In genomic region chr22:47133263-47133662, GRCh38 we compare ENCODE assay signal across 24 cellular contexts.
"Had no signal": no experiment of that assay in that cellular context is flagged by ENCODE, and none has a peak within 500 bp of the region (broad histone marks: within the 10 kb centered on the region; RNA-seq: fewer than 3 reads in every experiment).

No MANE protein-coding gene starts in this region.

- H3K4me3 ChIP-seq: left lung, lower lobe of right lung, neural progenitor cell, right lobe of liver, testis, transverse colon had no signal

- H3K27me3 Mint-ChIP-seq: activated CD4-positive, alpha-beta memory T cell treated with anti-CD3 and anti-CD28 coated beads, Interleukin-2, amount 10 ng/mL, durations not matched to agents 7 days and 5 days; activated CD4-positive, alpha-beta T cell treated with anti-CD3 and anti-CD28 coated beads, Interleukin-2, amount 10 ng/mL, durations not matched to agents 7 days and 5 days; activated T-cell treated with anti-CD3 and anti-CD28 coated beads, Interleukin-2, amount 50 U/mL, for 24 hours; activated T-helper 17 cell treated with anti-CD3 and anti-CD28 coated beads, Interleukin-2, amount 50 U/mL, for 72 hours; effector memory CD8-positive, alpha-beta T cell; T-helper 17 cell had no signal

- H3K4me2 ChIP-seq: neural progenitor cell had no signal

- DNase-seq: activated CD4-positive, alpha-beta memory T cell treated with anti-CD3 and anti-CD28 coated beads, Interleukin-2, amount 10 ng/mL, durations not matched to agents 7 days and 5 days; activated CD4-positive, alpha-beta T cell treated with anti-CD3 and anti-CD28 coated beads for 1 hour; activated CD4-positive, alpha-beta T cell treated with anti-CD3 and anti-CD28 coated beads, Interleukin-2, amount 10 ng/mL, durations not matched to agents 7 days and 5 days; activated CD8-positive, alpha-beta memory T cell treated with anti-CD3 and anti-CD28 coated beads, Interleukin-2, amount 50 U/mL, for 48 hours; activated gamma-delta T cell treated with Interleukin-2 at 50 U/mL for 16 hours; activated naive CD4-positive, alpha-beta T cell treated with anti-CD3 and anti-CD28 coated beads, Interleukin-2, amount 50 U/mL, for 16 hours; activated T-cell treated with anti-CD3 and anti-CD28 coated beads, Interleukin-2, amount 50 U/mL, for 24 hours; amygdala; caudate nucleus; cortex of kidney; effector memory CD8-positive, alpha-beta T cell; lower lobe of right lung; mesenchymal stem cell; natural killer cell; right lobe of liver; stimulated activated CD4-positive, alpha-beta T cell treated with anti-CD3 and anti-CD28 coated beads, Interleukin-2, amount 100 ng/mL, for 48 hours; stimulated activated naive CD8-positive, alpha-beta T cell treated with anti-CD3 and anti-CD28 coated beads, Interleukin-15, Interleukin-2, amounts not matched to agents 100 U/mL and 50 U/mL, for 24 hours; T-helper 17 cell; T1000; testis; transverse colon had no signal

- H3K27ac Mint-ChIP-seq: activated CD4-positive, alpha-beta memory T cell treated with anti-CD3 and anti-CD28 coated beads, Interleukin-2, amount 10 ng/mL, durations not matched to agents 7 days and 5 days; activated CD4-positive, alpha-beta T cell treated with anti-CD3 and anti-CD28 coated beads, Interleukin-2, amount 10 ng/mL, durations not matched to agents 7 days and 5 days; activated T-cell treated with anti-CD3 and anti-CD28 coated beads, Interleukin-2, amount 50 U/mL, for 24 hours; activated T-helper 17 cell treated with anti-CD3 and anti-CD28 coated beads, Interleukin-2, amount 50 U/mL, for 72 hours; natural killer cell; neural progenitor cell had no signal

- H3K36me3 Mint-ChIP-seq: natural killer cell, neural progenitor cell had no signal

- H2AFZ ChIP-seq: neural progenitor cell had no signal

- H3K9me3 Mint-ChIP-seq: activated CD4-positive, alpha-beta memory T cell treated with anti-CD3 and anti-CD28 coated beads, Interleukin-2, amount 10 ng/mL, durations not matched to agents 7 days and 5 days; activated CD4-positive, alpha-beta T cell treated with anti-CD3 and anti-CD28 coated beads, Interleukin-2, amount 10 ng/mL, durations not matched to agents 7 days and 5 days; activated T-cell treated with anti-CD3 and anti-CD28 coated beads, Interleukin-2, amount 50 U/mL, for 24 hours; activated T-helper 17 cell treated with anti-CD3 and anti-CD28 coated beads, Interleukin-2, amount 50 U/mL, for 72 hours; effector memory CD8-positive, alpha-beta T cell; natural killer cell; neural progenitor cell had no signal

- H3K27ac ChIP-seq: left lung, lower lobe of right lung, neural progenitor cell, right lobe of liver, testis, transverse colon had no signal

- H3K9me3 ChIP-seq: left lung, lower lobe of right lung, right lobe of liver, testis, transverse colon had no signal

- ATAC-seq: activated T-helper 17 cell treated with anti-CD3 and anti-CD28 coated beads, Interleukin-2, amount 50 U/mL, for 72 hours; effector memory CD8-positive, alpha-beta T cell; left lung; lower lobe of right lung; natural killer cell; right lobe of liver; stimulated activated naive CD8-positive, alpha-beta T cell treated with anti-CD3 and anti-CD28 coated beads, Interleukin-15, Interleukin-2, amounts not matched to agents 100 U/mL and 50 U/mL, for 24 hours; T-helper 17 cell had no signal

- H3K4me1 ChIP-seq: left lung, lower lobe of right lung, right lobe of liver, testis had no signal

- H3K9ac ChIP-seq: neural progenitor cell had no signal

- H3K27me3 ChIP-seq: left lung, neural progenitor cell, right lobe of liver, testis, transverse colon had no signal

- H3K36me3 ChIP-seq: lower lobe of right lung, neural progenitor cell, right lobe of liver, transverse colon had no signal

- H3K4me3 Mint-ChIP-seq: activated CD4-positive, alpha-beta memory T cell treated with anti-CD3 and anti-CD28 coated beads, Interleukin-2, amount 10 ng/mL, durations not matched to agents 7 days and 5 days; activated CD4-positive, alpha-beta T cell treated with anti-CD3 and anti-CD28 coated beads, Interleukin-2, amount 10 ng/mL, durations not matched to agents 7 days and 5 days; activated T-cell treated with anti-CD3 and anti-CD28 coated beads, Interleukin-2, amount 50 U/mL, for 24 hours; activated T-helper 17 cell treated with anti-CD3 and anti-CD28 coated beads, Interleukin-2, amount 50 U/mL, for 72 hours; effector memory CD8-positive, alpha-beta T cell; natural killer cell; neural progenitor cell; T-helper 17 cell had no signal

- H3K4me1 Mint-ChIP-seq: neural progenitor cell had no signal
